In the genomic region with DNA sequence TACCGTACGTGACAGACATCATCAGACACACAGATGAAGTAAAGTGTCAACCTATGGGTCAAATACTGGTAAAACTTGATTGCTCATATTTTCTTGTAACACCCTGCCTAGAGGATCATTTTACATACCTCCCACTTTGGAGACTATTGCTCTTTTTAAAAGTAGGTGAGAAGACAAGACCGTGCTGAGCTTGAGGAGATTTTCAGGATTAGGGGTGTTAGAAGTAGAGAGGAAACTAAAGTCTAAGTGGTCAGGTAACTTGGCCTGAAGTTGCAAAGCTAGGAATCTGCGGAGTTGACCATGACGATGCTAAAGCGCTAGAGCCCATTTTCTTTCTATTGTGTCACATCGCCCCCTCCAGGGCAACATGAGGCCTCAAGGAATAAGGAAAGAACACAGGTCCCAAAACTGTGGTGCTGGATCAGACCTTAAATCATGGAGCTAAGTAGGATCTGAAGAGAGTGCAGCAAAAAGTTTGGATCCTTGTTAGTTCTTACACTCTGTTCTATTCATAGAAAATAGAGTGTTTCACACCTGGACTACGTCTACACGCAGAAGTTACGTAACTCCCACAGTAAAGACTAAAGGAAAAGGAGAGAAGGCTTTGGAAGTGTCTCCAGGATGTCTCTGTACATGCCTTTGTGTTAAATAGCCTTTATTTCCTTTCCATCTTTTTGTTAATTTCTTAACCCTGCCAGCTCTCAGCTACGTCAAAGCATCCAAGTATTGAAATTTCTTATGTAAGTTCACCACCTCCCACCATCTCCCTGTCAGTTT, we compare ENCODE assay signal across 1 cellular context.
TF ChIP-seq lines count a peak whose summit lies in the region.

No MANE protein-coding gene starts in this region.

TF ChIP-seq in K562, 482 proteins besides CTCF, POLR2A, EP300 and RAD21 (continued from another document and continues in another):
- TF ChIP-seq ZNF512 (tag; IDR thresholded peaks at IDR 0.05) = no peak
- no peak for TF ChIP-seq ZNF561 (CRISPR knock-in tag; conservative IDR thresholded peaks at IDR 0.05)
- TF ChIP-seq ESRRB (CRISPR knock-in tag; IDR thresholded peaks at IDR 0.05; ENCODE audit: borderline replicate concordance) = no peak
- TF ChIP-seq, protein P1, sequence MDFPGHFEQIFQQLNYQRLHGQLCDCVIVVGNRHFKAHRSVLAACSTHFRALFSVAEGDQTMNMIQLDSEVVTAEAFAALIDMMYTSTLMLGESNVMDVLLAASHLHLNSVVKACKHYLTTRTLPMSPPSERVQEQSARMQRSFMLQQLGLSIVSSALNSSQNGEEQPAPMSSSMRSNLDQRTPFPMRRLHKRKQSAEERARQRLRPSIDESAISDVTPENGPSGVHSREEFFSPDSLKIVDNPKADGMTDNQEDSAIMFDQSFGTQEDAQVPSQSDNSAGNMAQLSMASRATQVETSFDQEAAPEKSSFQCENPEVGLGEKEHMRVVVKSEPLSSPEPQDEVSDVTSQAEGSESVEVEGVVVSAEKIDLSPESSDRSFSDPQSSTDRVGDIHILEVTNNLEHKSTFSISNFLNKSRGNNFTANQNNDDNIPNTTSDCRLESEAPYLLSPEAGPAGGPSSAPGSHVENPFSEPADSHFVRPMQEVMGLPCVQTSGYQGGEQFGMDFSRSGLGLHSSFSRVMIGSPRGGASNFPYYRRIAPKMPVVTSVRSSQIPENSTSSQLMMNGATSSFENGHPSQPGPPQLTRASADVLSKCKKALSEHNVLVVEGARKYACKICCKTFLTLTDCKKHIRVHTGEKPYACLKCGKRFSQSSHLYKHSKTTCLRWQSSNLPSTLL (IDR thresholded peaks at IDR 0.05) = no peak
- TF ChIP-seq, protein P2, sequence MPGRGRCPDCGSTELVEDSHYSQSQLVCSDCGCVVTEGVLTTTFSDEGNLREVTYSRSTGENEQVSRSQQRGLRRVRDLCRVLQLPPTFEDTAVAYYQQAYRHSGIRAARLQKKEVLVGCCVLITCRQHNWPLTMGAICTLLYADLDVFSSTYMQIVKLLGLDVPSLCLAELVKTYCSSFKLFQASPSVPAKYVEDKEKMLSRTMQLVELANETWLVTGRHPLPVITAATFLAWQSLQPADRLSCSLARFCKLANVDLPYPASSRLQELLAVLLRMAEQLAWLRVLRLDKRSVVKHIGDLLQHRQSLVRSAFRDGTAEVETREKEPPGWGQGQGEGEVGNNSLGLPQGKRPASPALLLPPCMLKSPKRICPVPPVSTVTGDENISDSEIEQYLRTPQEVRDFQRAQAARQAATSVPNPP (IDR thresholded peaks at IDR 0.05; ENCODE audit: borderline replicate concordance, insufficient read depth, insufficient read length) = no peak
- TF ChIP-seq ZNF174 (CRISPR knock-in tag; IDR thresholded peaks at IDR 0.05) = no peak
- TF ChIP-seq MAZ (CRISPR knock-in tag; conservative IDR thresholded peaks at IDR 0.05 in 1 of 2, IDR thresholded peaks at IDR 0.05 in 1 of 2) = 0 out of 4 replicates have a peak, but pooled peaks of 1 of the 2 experiments have one; percentile 21
- no peak for TF ChIP-seq LEF1 (IDR thresholded peaks at IDR 0.05)
- no peak for TF ChIP-seq ZNF75A (CRISPR knock-in tag; IDR thresholded peaks at IDR 0.05)
- TF ChIP-seq ZBTB11 (CRISPR knock-in tag; IDR thresholded peaks at IDR 0.05) = no peak
- no peak for TF ChIP-seq NCOA1 (IDR thresholded peaks at IDR 0.05; ENCODE audit: low read depth)
- TF ChIP-seq YY1 (IDR thresholded peaks at IDR 0.05; ENCODE audit: borderline replicate concordance in 1 of 3, control insufficient read depth in 1 of 3, extremely low read depth in 1 of 3, insufficient read depth in 3 of 3, insufficient read length in 1 of 3, insufficient replicate concordance in 2 of 3, low read depth in 1 of 3, low read length in 2 of 3) = peak in 1 of 3 experiments; percentile 43
- no peak for TF ChIP-seq EHMT2 (IDR thresholded peaks at IDR 0.05)
- TF ChIP-seq MED1 (CRISPR knock-in tag; IDR thresholded peaks at IDR 0.05; ENCODE audit: borderline replicate concordance) = no peak
- no peak for TF ChIP-seq NCOA6 (IDR thresholded peaks at IDR 0.05)
- no peak for TF ChIP-seq MTA1 (IDR thresholded peaks at IDR 0.05; ENCODE audit: borderline replicate concordance)
- TF ChIP-seq SMC3 (conservative IDR thresholded peaks at IDR 0.05; ENCODE audit: insufficient read depth, low read depth, low read length) = peak; percentile 30; the same call in 1 of the 2 replicates
- no peak for TF ChIP-seq GTF2E2 (tag; IDR thresholded peaks at IDR 0.05)
- no peak for TF ChIP-seq ZNF583 (CRISPR knock-in tag; IDR thresholded peaks at IDR 0.05)
- no peak for TF ChIP-seq DMBX1 (CRISPR knock-in tag; IDR thresholded peaks at IDR 0.05; ENCODE audit: borderline replicate concordance)
- no peak for TF ChIP-seq ILF3 (IDR thresholded peaks at IDR 0.05; ENCODE audit: borderline replicate concordance)
- no peak for TF ChIP-seq HMG20B (CRISPR knock-in tag; IDR thresholded peaks at IDR 0.05)
- TF ChIP-seq DPF2 (IDR thresholded peaks at IDR 0.05) = 0 out of 2 replicates have a peak, but pooled peaks have one; percentile 32
- TF ChIP-seq DIDO1 (tag; IDR thresholded peaks at IDR 0.05; ENCODE audit: low read depth) = no peak
- TF ChIP-seq, protein P3, sequence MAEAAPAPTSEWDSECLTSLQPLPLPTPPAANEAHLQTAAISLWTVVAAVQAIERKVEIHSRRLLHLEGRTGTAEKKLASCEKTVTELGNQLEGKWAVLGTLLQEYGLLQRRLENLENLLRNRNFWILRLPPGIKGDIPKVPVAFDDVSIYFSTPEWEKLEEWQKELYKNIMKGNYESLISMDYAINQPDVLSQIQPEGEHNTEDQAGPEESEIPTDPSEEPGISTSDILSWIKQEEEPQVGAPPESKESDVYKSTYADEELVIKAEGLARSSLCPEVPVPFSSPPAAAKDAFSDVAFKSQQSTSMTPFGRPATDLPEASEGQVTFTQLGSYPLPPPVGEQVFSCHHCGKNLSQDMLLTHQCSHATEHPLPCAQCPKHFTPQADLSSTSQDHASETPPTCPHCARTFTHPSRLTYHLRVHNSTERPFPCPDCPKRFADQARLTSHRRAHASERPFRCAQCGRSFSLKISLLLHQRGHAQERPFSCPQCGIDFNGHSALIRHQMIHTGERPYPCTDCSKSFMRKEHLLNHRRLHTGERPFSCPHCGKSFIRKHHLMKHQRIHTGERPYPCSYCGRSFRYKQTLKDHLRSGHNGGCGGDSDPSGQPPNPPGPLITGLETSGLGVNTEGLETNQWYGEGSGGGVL (CRISPR knock-in tag; IDR thresholded peaks at IDR 0.05) = no peak
- TF ChIP-seq HDAC3 (IDR thresholded peaks at IDR 0.05; ENCODE audit: borderline replicate concordance, partially characterized antibody) = no peak
- no peak for TF ChIP-seq GABPA (tag; conservative IDR thresholded peaks at IDR 0.05; ENCODE audit: low read depth)
- TF ChIP-seq MITF (IDR thresholded peaks at IDR 0.05) = no peak
- TF ChIP-seq ZNF165 (CRISPR knock-in tag; IDR thresholded peaks at IDR 0.05; ENCODE audit: borderline replicate concordance) = no peak
- peak; percentile 88 for TF ChIP-seq NFE2 (IDR thresholded peaks at IDR 0.05; ENCODE audit: low read depth)
- no peak for TF ChIP-seq FOXO4 (CRISPR knock-in tag; IDR thresholded peaks at IDR 0.05)
- TF ChIP-seq SMARCA5 (IDR thresholded peaks at IDR 0.05) = no peak
- TF ChIP-seq, protein P4, sequence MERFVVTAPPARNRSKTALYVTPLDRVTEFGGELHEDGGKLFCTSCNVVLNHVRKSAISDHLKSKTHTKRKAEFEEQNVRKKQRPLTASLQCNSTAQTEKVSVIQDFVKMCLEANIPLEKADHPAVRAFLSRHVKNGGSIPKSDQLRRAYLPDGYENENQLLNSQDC (CRISPR knock-in tag; IDR thresholded peaks at IDR 0.05) = no peak
- no peak for TF ChIP-seq MTA2 (IDR thresholded peaks at IDR 0.05; ENCODE audit: low read depth)
- no peak for TF ChIP-seq ZNF124 (CRISPR knock-in tag; IDR thresholded peaks at IDR 0.05)
- TF ChIP-seq HMG20A (CRISPR knock-in tag; conservative IDR thresholded peaks at IDR 0.05) = no peak
- peak; percentile 42; the same call in 1 of the 2 replicates for TF ChIP-seq CEBPG (CRISPR knock-in tag; IDR thresholded peaks at IDR 0.05)
- no peak for TF ChIP-seq CEBPG (tag; conservative IDR thresholded peaks at IDR 0.05 in 1 of 2, IDR thresholded peaks at IDR 0.05 in 1 of 2)
- no peak for TF ChIP-seq ZNF133 (CRISPR knock-in tag; IDR thresholded peaks at IDR 0.05)
- TF ChIP-seq, protein P5, sequence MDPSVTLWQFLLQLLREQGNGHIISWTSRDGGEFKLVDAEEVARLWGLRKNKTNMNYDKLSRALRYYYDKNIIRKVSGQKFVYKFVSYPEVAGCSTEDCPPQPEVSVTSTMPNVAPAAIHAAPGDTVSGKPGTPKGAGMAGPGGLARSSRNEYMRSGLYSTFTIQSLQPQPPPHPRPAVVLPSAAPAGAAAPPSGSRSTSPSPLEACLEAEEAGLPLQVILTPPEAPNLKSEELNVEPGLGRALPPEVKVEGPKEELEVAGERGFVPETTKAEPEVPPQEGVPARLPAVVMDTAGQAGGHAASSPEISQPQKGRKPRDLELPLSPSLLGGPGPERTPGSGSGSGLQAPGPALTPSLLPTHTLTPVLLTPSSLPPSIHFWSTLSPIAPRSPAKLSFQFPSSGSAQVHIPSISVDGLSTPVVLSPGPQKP (CRISPR knock-in tag; IDR thresholded peaks at IDR 0.05) = no peak
- no peak for TF ChIP-seq HDGF (IDR thresholded peaks at IDR 0.05)
- no peak for TF ChIP-seq HIVEP1 (CRISPR knock-in tag; IDR thresholded peaks at IDR 0.05)
- TF ChIP-seq ZNF316 (IDR thresholded peaks at IDR 0.05) = peak; percentile 66
- no peak for TF ChIP-seq SNIP1 (IDR thresholded peaks at IDR 0.05; ENCODE audit: low read depth)
- TF ChIP-seq ZNF134 (CRISPR knock-in tag; conservative IDR thresholded peaks at IDR 0.05) = no peak
- no peak for TF ChIP-seq SUPT5H (IDR thresholded peaks at IDR 0.05)
- peak; percentile 40; the same call in 1 of the 2 replicates for TF ChIP-seq MAFF (IDR thresholded peaks at IDR 0.05; ENCODE audit: low read length)
- no peak for TF ChIP-seq POLR2B (IDR thresholded peaks at IDR 0.05; ENCODE audit: low read depth, partially characterized antibody)
- TF ChIP-seq PCBP2 (IDR thresholded peaks at IDR 0.05; ENCODE audit: low read depth, low read length, poor library complexity, severe bottlenecking) = no peak
- TF ChIP-seq C11orf30 (IDR thresholded peaks at IDR 0.05; ENCODE audit: low read depth) = peak; percentile 69
- no peak for TF ChIP-seq PTBP1 (IDR thresholded peaks at IDR 0.05; ENCODE audit: low read depth, low read length)
- TF ChIP-seq CREM (IDR thresholded peaks at IDR 0.05; ENCODE audit: low read depth) = 0 out of 2 replicates have a peak, but pooled peaks have one; percentile 19
- no peak for TF ChIP-seq MEIS2 (IDR thresholded peaks at IDR 0.05; ENCODE audit: partially characterized antibody)
- no peak for TF ChIP-seq ZNF589 (CRISPR knock-in tag; IDR thresholded peaks at IDR 0.05; ENCODE audit: low read depth)
- peak; percentile 60 for TF ChIP-seq CEBPB (tag; IDR thresholded peaks at IDR 0.05)
- TF ChIP-seq ADNP (tag; IDR thresholded peaks at IDR 0.05) = no peak
- TF ChIP-seq BRD9 (IDR thresholded peaks at IDR 0.05; ENCODE audit: low read depth, partially characterized antibody) = no peak
- TF ChIP-seq CBX8 (IDR thresholded peaks at IDR 0.05; ENCODE audit: borderline replicate concordance, extremely low read depth, low read depth, low read length, poor library complexity, severe bottlenecking) = no peak
